1 cellular context compared by ENCODE assay signal in genomic region chr17:50261051-50261915, GRCh38.
TF ChIP-seq lines count a peak whose summit lies in the region.

No MANE protein-coding gene starts in this region.

TF ChIP-seq in IMR-90, 13 proteins besides CTCF, POLR2A, EP300 and RAD21:
- TF ChIP-seq, protein P1, sequence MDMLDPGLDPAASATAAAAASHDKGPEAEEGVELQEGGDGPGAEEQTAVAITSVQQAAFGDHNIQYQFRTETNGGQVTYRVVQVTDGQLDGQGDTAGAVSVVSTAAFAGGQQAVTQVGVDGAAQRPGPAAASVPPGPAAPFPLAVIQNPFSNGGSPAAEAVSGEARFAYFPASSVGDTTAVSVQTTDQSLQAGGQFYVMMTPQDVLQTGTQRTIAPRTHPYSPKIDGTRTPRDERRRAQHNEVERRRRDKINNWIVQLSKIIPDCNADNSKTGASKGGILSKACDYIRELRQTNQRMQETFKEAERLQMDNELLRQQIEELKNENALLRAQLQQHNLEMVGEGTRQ (IDR thresholded peaks at IDR 0.05; ENCODE audit: low read depth, low read length), result no peak
- TF ChIP-seq SMC3 (IDR thresholded peaks at IDR 0.05; ENCODE audit: low read depth, low read length), result no peak
- TF ChIP-seq CEBPB (IDR thresholded peaks at IDR 0.05; ENCODE audit: low read depth, low read length), result no peak
- no peak for TF ChIP-seq NFE2L2 (IDR thresholded peaks at IDR 0.05; ENCODE audit: low read depth, low read length)
TF ChIP-seq in IMR-90: peak in this region for 0.
